Comparison of ENCODE assay signal across 15 cellular contexts in the genomic region with DNA sequence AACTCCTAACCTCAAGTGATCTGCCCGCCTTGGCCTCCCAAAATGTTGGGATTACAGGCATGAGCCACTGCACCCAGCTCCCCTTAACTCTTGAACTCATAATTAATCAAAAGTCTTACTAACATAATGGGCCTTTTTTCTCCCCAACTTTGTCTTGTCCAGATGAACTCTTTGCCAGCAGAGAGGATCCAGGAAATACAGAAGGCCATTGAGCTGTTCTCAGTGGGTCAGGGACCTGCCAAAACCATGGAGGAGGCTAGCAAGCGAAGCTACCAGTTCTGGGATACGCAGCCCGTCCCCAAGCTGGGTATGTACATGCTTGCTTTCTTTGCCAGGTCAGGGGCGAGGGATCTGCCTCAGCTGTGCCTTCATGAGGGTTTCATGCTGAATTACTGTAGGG.
"Had no signal": no experiment of that assay in that cellular context is flagged by ENCODE, and none has a peak within 500 bp of the region (broad histone marks: within the 10 kb centered on the region; RNA-seq: fewer than 3 reads in every experiment).

No MANE protein-coding gene starts in this region.

- H3K4me3 Mint-ChIP-seq: mesothelial cell of epicardium; neural progenitor cell; stimulated activated naive B cell treated with anti-CD40 and anti-IgM and Interleukin-4, amounts not matched to agents 10 μg/mL and 1 μg/mL and 100 μg/mL, for 72 hours had no signal

- H3K27ac ChIP-seq: brain microvascular endothelial cell, neural progenitor cell, parathyroid adenoma, upper lobe of left lung had no signal

- H3K27me3 ChIP-seq: brain microvascular endothelial cell, heart right ventricle, neural progenitor cell, upper lobe of left lung had no signal

- H3K4me3 ChIP-seq: heart right ventricle, neural progenitor cell, upper lobe of left lung had no signal

- H3K4me1 Mint-ChIP-seq: mesothelial cell of epicardium had no signal

- H3K9me3 ChIP-seq: heart right ventricle, upper lobe of left lung had no signal

- H3K4me1 ChIP-seq: neural progenitor cell, parathyroid adenoma, upper lobe of left lung had no signal

- H3K27ac Mint-ChIP-seq: mesothelial cell of epicardium; neural progenitor cell; stimulated activated naive B cell treated with anti-CD40 and anti-IgM and Interleukin-4, amounts not matched to agents 10 μg/mL and 1 μg/mL and 100 μg/mL, for 72 hours had no signal

- H3K36me3 ChIP-seq: neural progenitor cell had no signal

- DNase-seq: activated CD4-positive, alpha-beta T cell treated with anti-CD3 and anti-CD28 coated beads, Interleukin-2, amount 50 U/mL, for 1 hour; activated CD4-positive, CD25-positive, alpha-beta regulatory T cell; activated naive CD4-positive, alpha-beta T cell treated with anti-CD3 and anti-CD28 coated beads, Interleukin-2, amount 50 U/mL, for 16 hours; activated T-cell treated with anti-CD3 and anti-CD28 coated beads for 4 hours; brain microvascular endothelial cell; foreskin melanocyte; heart right ventricle; islet precursor cell; right cardiac atrium; stimulated activated CD4-positive, alpha-beta T cell treated with anti-CD3 and anti-CD28 coated beads, Interleukin-1b, Interleukin-23, amount 100 ng/mL, for 48 hours; stimulated activated naive B cell treated with anti-CD40 and anti-IgM and Interleukin-4, amounts not matched to agents 10 μg/mL and 1 μg/mL and 100 μg/mL, for 72 hours; upper lobe of left lung had no signal

- ATAC-seq: right cardiac atrium; stimulated activated naive B cell treated with anti-CD40 and anti-IgM and Interleukin-4, amounts not matched to agents 10 μg/mL and 1 μg/mL and 100 μg/mL, for 72 hours had no signal

- H3K27me3 Mint-ChIP-seq: stimulated activated naive B cell treated with anti-CD40 and anti-IgM and Interleukin-4, amounts not matched to agents 10 μg/mL and 1 μg/mL and 100 μg/mL, for 72 hours had no signal

- H3K9me3 Mint-ChIP-seq: mesothelial cell of epicardium; neural progenitor cell; stimulated activated naive B cell treated with anti-CD40 and anti-IgM and Interleukin-4, amounts not matched to agents 10 μg/mL and 1 μg/mL and 100 μg/mL, for 72 hours had no signal
